Comparison of ENCODE assay signal across 25 cellular contexts in the genomic region with DNA sequence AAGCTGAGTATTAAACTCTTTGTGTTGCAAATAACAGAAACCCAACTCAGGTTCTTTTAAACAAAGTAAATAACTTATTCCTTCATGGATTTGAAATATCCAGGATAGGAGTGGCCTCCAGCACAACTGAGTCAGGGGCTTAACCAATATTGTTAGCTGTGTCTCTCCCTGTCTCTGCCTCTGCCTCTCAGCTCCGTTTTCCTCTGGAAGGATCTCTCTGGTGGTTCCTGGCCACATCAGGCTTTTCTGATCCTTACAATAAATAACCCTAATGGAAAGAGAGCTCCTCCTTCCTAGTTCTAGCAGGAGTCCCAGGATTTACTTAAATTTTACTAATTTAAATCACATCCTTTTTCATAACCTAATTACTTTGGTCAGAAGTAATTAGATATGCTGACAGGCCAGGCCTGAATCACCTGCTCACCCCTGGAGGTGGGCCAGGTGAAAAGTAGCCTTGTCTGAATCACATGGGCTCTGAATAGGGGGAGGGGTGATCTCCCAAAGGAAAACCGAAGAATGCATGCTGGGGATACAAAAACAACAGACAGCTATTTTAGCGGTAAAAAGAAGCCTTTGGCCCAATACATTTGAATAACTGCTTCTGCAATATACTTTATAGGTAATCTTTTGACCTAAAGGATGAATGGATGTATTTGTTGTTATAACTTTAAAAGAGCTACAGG.
DNase-seq lines count a peak whose midpoint lies in the region; ATAC-seq and TF ChIP-seq lines count a peak whose summit lies in the region.
"Had no signal": no experiment of that assay in that cellular context is flagged by ENCODE, and none has a peak within 500 bp of the region (broad histone marks: within the 10 kb centered on the region; RNA-seq: fewer than 3 reads in every experiment).

No MANE protein-coding gene starts in this region.

- H3K4me3 Mint-ChIP-seq in stimulated activated naive B cell treated with anti-CD40 and anti-IgM and Interleukin-4, amounts not matched to agents 10 μg/mL and 1 μg/mL and 100 μg/mL, for 72 hours = no peak overlapping the region
- H3K4me3 Mint-ChIP-seq: activated naive CD8-positive, alpha-beta T cell treated with anti-CD3 and anti-CD28 coated beads, Interleukin-2, amount 10 ng/mL, durations not matched to agents 7 days and 5 days; activated T-helper 1 cell treated with anti-CD3 and anti-CD28 coated beads, Interleukin-12 subunit alpha, Interleukin-12 subunit beta, Interleukin-2, Interleukin-4 antibody, amounts not matched to agents 30 ng/mL and 10 ng/mL and 1 ng/mL, durations not matched to agents 14 hours and 24 hours and 36 hours; B cell had no signal

- H3K9me2 ChIP-seq in hepatocyte (replicated peaks; ENCODE audit: insufficient read depth) = no peaks in the 10 kb centered on the region

- no peak overlapping the region for H3K4me3 ChIP-seq in hepatocyte
- H3K4me3 ChIP-seq: lung, SJSA1, smooth muscle cell, suprapubic skin had no signal

- H3K4me1 ChIP-seq in hepatocyte (ENCODE audit: insufficient read depth) = no peaks in the 10 kb centered on the region
- H3K4me1 ChIP-seq: foreskin keratinocyte, SJSA1, suprapubic skin had no signal

- no peak overlapping the region for H3K27ac Mint-ChIP-seq in stimulated activated naive B cell treated with anti-CD40 and anti-IgM and Interleukin-4, amounts not matched to agents 10 μg/mL and 1 μg/mL and 100 μg/mL, for 72 hours
- H3K27ac Mint-ChIP-seq: activated naive CD8-positive, alpha-beta T cell treated with anti-CD3 and anti-CD28 coated beads, Interleukin-2, amount 10 ng/mL, durations not matched to agents 7 days and 5 days; activated T-helper 1 cell treated with anti-CD3 and anti-CD28 coated beads, Interleukin-12 subunit alpha, Interleukin-12 subunit beta, Interleukin-2, Interleukin-4 antibody, amounts not matched to agents 30 ng/mL and 10 ng/mL and 1 ng/mL, durations not matched to agents 14 hours and 24 hours and 36 hours; B cell; progenitor cell of endocrine pancreas had no signal

- no peaks in the 10 kb centered on the region for H3K36me3 ChIP-seq in hepatocyte (replicated peaks; ENCODE audit: insufficient read depth, low read depth)
- H3K36me3 ChIP-seq: SJSA1, suprapubic skin had no signal

- no peaks in the 10 kb centered on the region for H3K4me1 Mint-ChIP-seq in stimulated activated naive B cell treated with anti-CD40 and anti-IgM and Interleukin-4, amounts not matched to agents 10 μg/mL and 1 μg/mL and 100 μg/mL, for 72 hours
- H3K4me1 Mint-ChIP-seq: B cell had no signal

- peak; percentile 64 for ATAC-seq in Right ventricle myocardium superior (ENCODE audit: poor library complexity)
- no peak for ATAC-seq in stimulated activated naive B cell treated with anti-CD40 and anti-IgM and Interleukin-4, amounts not matched to agents 10 μg/mL and 1 μg/mL and 100 μg/mL, for 72 hours (replicated peaks)
- ATAC-seq: foreskin keratinocyte had no signal

- H3K36me3 Mint-ChIP-seq in stimulated activated naive B cell treated with anti-CD40 and anti-IgM and Interleukin-4, amounts not matched to agents 10 μg/mL and 1 μg/mL and 100 μg/mL, for 72 hours = peaks cover 0 to 1% of the 10 kb centered on the region in 2 donors
- H3K36me3 Mint-ChIP-seq: activated naive CD8-positive, alpha-beta T cell treated with anti-CD3 and anti-CD28 coated beads, Interleukin-2, amount 10 ng/mL, durations not matched to agents 7 days and 5 days; brain had no signal

- H3K9me3 ChIP-seq in hepatocyte (ENCODE audit: low read depth) = no peaks in the 10 kb centered on the region
- H3K9me3 ChIP-seq: SJSA1, suprapubic skin had no signal

- H3K9me3 Mint-ChIP-seq in stimulated activated naive B cell treated with anti-CD40 and anti-IgM and Interleukin-4, amounts not matched to agents 10 μg/mL and 1 μg/mL and 100 μg/mL, for 72 hours = peaks cover 0 to 2% of the 10 kb centered on the region in 2 donors
- H3K9me3 Mint-ChIP-seq: activated naive CD8-positive, alpha-beta T cell treated with anti-CD3 and anti-CD28 coated beads, Interleukin-2, amount 10 ng/mL, durations not matched to agents 7 days and 5 days; activated T-helper 1 cell treated with anti-CD3 and anti-CD28 coated beads, Interleukin-12 subunit alpha, Interleukin-12 subunit beta, Interleukin-2, Interleukin-4 antibody, amounts not matched to agents 30 ng/mL and 10 ng/mL and 1 ng/mL, durations not matched to agents 14 hours and 24 hours and 36 hours had no signal

- H3K27ac ChIP-seq in hepatocyte = no peak overlapping the region
- H3K27ac ChIP-seq: 22Rv1, foreskin keratinocyte, SJSA1, suprapubic skin had no signal

- H3K4me2 ChIP-seq in hepatocyte = no peak overlapping the region
- H3K4me2 ChIP-seq: smooth muscle cell had no signal

- TF ChIP-seq CTCF in hepatocyte (IDR thresholded peaks at IDR 0.05; ENCODE audit: poor library complexity) = no peak

- intact Hi-C loops in Right ventricle myocardium superior (cut with DNase I) = no loop called here

- H3K79me2 ChIP-seq in hepatocyte = no peaks in the 10 kb centered on the region

- WGBS in hepatocyte (ENCODE audit: low lambda C conversion rate, missing lambda C conversion rate) = 48% methylated on average over 3 of the region's 3 CpGs

- H2AFZ ChIP-seq in hepatocyte = no peak overlapping the region

- DNase-seq in NCI-H1417 (lab: John Stamatoyannopoulos, UW) = peak in 2 of 3 experiments; percentile 12 to 69
- no peak for DNase-seq in NCI-H1417 treated with DMSO at 0.1 percent for 48 hours (lab: John Stamatoyannopoulos, UW)
- DNase-seq in NCI-H146 (lab: John Stamatoyannopoulos, UW) = peak; percentile 41
- DNase-seq in Right ventricle myocardium superior = no peak
- DNase-seq in left kidney (ENCODE audit: low read depth, low spot score) = peak; percentile 20
- no peak for DNase-seq in stimulated activated naive B cell treated with anti-CD40 and anti-IgM and Interleukin-4, amounts not matched to agents 10 μg/mL and 1 μg/mL and 100 μg/mL, for 72 hours
- DNase-seq in hepatocyte (ENCODE audit: low spot score) = no peak
- no peak for DNase-seq in NK-92 (lab: John Stamatoyannopoulos, UW; ENCODE audit: unreplicated experiment)
- DNase-seq: activated CD4-positive, CD25-positive, alpha-beta regulatory T cell treated with anti-CD3 and anti-CD28 coated beads, Interleukin-2, amount 50 U/mL, for 72 hours; activated CD8-positive, alpha-beta memory T cell treated with anti-CD3 and anti-CD28 coated beads for 24 hours; activated naive CD8-positive, alpha-beta T cell treated with anti-CD3 and anti-CD28 coated beads, Interleukin-2, amount 10 ng/mL, durations not matched to agents 7 days and 5 days; foreskin keratinocyte; Kasumi-1; NCI-H1092 treated with DMSO at 0.1 percent for 48 hours; stimulated activated CD8-positive, alpha-beta memory T cell treated with anti-CD3 and anti-CD28 coated beads, Interleukin-4, amount 100 ng/mL, for 48 hours; T1000 had no signal

- H3K27me3 ChIP-seq in hepatocyte = no peaks in the 10 kb centered on the region
- H3K27me3 ChIP-seq: suprapubic skin had no signal

- H3K27me3 Mint-ChIP-seq in stimulated activated naive B cell treated with anti-CD40 and anti-IgM and Interleukin-4, amounts not matched to agents 10 μg/mL and 1 μg/mL and 100 μg/mL, for 72 hours = peaks cover 13 to 27% of the 10 kb centered on the region in 2 donors
- H3K27me3 Mint-ChIP-seq: progenitor cell of endocrine pancreas had no signal

- H4K20me1 ChIP-seq in hepatocyte (ENCODE audit: insufficient read depth, poor library complexity, severe bottlenecking) = no peaks in the 10 kb centered on the region

Comparison
In these comparisons a context has a peak if more than half of its experiments do, and no peak if none do; other contexts are left out.
1. DNase-seq: peak in NCI-H1417 (2 of 3), NCI-H146 (single experiment) and left kidney (single experiment); none in NCI-H1417 treated with DMSO at 0.1 percent for 48 hours (single experiment), Right ventricle myocardium superior (single experiment), stimulated activated naive B cell treated with anti-CD40 and anti-IgM and Interleukin-4, amounts not matched to agents 10 μg/mL and 1 μg/mL and 100 μg/mL, for 72 hours (single experiment), hepatocyte (single experiment) and NK-92 (single experiment).